ENCODE assay signal across 38 cellular contexts in the genomic region with DNA sequence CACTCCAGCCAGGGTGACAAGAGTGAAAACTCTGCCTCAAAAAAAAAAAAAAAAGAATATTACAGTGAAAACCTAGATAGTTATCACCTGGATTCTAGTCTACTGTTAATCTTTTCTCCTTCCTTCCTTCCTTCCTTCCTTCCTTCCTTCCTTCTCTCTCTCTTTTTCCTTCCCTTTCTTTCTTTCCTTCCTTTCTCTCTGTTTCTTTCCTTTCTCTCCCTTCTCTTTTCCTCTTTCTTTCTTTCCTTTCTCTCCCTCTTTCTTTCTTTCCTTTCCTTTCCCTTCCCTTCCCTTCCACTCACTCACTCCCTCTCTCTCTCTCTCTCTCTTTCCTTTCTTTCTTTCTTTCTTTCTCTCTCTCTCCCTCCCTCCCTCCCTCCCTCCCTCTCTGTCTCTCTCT. TPM values are rescaled to one million over a fixed set of nuclear protein-coding genes. Genes with fewer than 3 reads are reported as not detected.
"Had no signal": no experiment of that assay in that cellular context is flagged by ENCODE, and none has a peak within 500 bp of the region (broad histone marks: within the 10 kb centered on the region; RNA-seq: fewer than 3 reads in every experiment).

No MANE protein-coding gene starts in this region.

- H3K36me3 Mint-ChIP-seq: activated naive CD4-positive, alpha-beta T cell treated with anti-CD3 and anti-CD28 coated beads, Interleukin-2, amount 50 U/mL, for 24 hours; activated naive CD4-positive, alpha-beta T cell treated with anti-CD3 and anti-CD28 coated beads, Interleukin-2, amount 50 U/mL, for 72 hours; activated naive CD8-positive, alpha-beta T cell; brain had no signal

- FAIRE-seq: astrocyte, bronchial epithelial cell had no signal

- H3K9me3 ChIP-seq: adrenal gland, ascending aorta, body of pancreas, breast epithelium had no signal

- H3K27ac ChIP-seq: adrenal gland, ascending aorta, body of pancreas, brain microvascular endothelial cell, breast epithelium, cardiac muscle cell had no signal

- H3K9me3 Mint-ChIP-seq: activated naive CD4-positive, alpha-beta T cell treated with anti-CD3 and anti-CD28 coated beads, Interleukin-2, amount 50 U/mL, for 24 hours; activated T-cell treated with anti-CD3 and anti-CD28 coated beads, Interleukin-2, amount 50 U/mL, for 4 hours; activated T-helper 17 cell treated with anti-CD3 and anti-CD28 coated beads, Interleukin-2, amount 50 U/mL, for 72 hours had no signal

- H3K4me3 ChIP-seq: adrenal gland, ascending aorta, body of pancreas, breast epithelium, cardiac muscle cell had no signal

- H3K27me3 Mint-ChIP-seq: activated naive CD8-positive, alpha-beta T cell; activated T-cell treated with anti-CD3 and anti-CD28 coated beads, Interleukin-2, amount 50 U/mL, for 24 hours; activated T-helper 17 cell treated with anti-CD3 and anti-CD28 coated beads, Interleukin-2, amount 50 U/mL, for 72 hours; brain had no signal

- H3K4me1 ChIP-seq: adrenal gland, ascending aorta, body of pancreas, breast epithelium had no signal

- H3K27me3 ChIP-seq: adrenal gland, ascending aorta, body of pancreas, brain microvascular endothelial cell had no signal

- H3K27ac Mint-ChIP-seq: activated naive CD4-positive, alpha-beta T cell treated with anti-CD3 and anti-CD28 coated beads, Interleukin-2, amount 10 ng/mL, durations not matched to agents 7 days and 5 days; activated naive CD4-positive, alpha-beta T cell treated with anti-CD3 and anti-CD28 coated beads, Interleukin-2, amount 50 U/mL, for 24 hours; activated naive CD4-positive, alpha-beta T cell treated with anti-CD3 and anti-CD28 coated beads, Interleukin-2, amount 50 U/mL, for 72 hours; activated naive CD8-positive, alpha-beta T cell; activated naive CD8-positive, alpha-beta T cell treated with anti-CD3 and anti-CD28 coated beads for 36 hours; activated naive CD8-positive, alpha-beta T cell treated with anti-CD3 and anti-CD28 coated beads, Interleukin-2, amount 10 ng/mL, durations not matched to agents 7 days and 5 days; activated naive CD8-positive, alpha-beta T cell treated with anti-CD3 and anti-CD28 coated beads, Interleukin-2, amount 50 U/mL, for 24 hours; activated T-cell treated with anti-CD3 and anti-CD28 coated beads, Interleukin-2, amount 50 U/mL, for 24 hours; activated T-cell treated with anti-CD3 and anti-CD28 coated beads, Interleukin-2, amount 50 U/mL, for 72 hours; activated T-helper 1 cell treated with anti-CD3 and anti-CD28 coated beads, Interleukin-12 subunit alpha, Interleukin-12 subunit beta, Interleukin-2, Interleukin-4 antibody, amounts not matched to agents 30 ng/mL and 10 ng/mL and 1 ng/mL, durations not matched to agents 14 hours and 24 hours and 36 hours; activated T-helper 17 cell treated with anti-CD3 and anti-CD28 coated beads, Interleukin-2, amount 50 U/mL, for 72 hours; activated T-helper 2 cell treated with anti-CD3 and anti-CD28 coated beads, Interferon-gamma antibody, Interleukin-2, Interleukin-4, amounts not matched to agents 10 μg/mL and 5 μg/mL and 100 μg/mL, durations not matched to agents 14 hours and 24 hours and 36 hours; brain had no signal

- H3K36me3 ChIP-seq: adrenal gland, ascending aorta, brain microvascular endothelial cell, breast epithelium, cardiac muscle cell had no signal

- ATAC-seq: activated naive CD4-positive, alpha-beta T cell treated with anti-CD3 and anti-CD28 coated beads, Interleukin-2, amount 50 U/mL, for 72 hours; activated naive CD8-positive, alpha-beta T cell treated with anti-CD3 and anti-CD28 coated beads, Interleukin-2, amount 50 U/mL, for 24 hours; activated T-cell treated with anti-CD3 and anti-CD28 coated beads, Interleukin-2, amount 50 U/mL, for 4 hours; activated T-cell treated with anti-CD3 and anti-CD28 coated beads, Interleukin-2, amount 50 U/mL, for 72 hours; activated T-helper 17 cell treated with anti-CD3 and anti-CD28 coated beads, Interleukin-2, amount 50 U/mL, for 72 hours; body of pancreas had no signal

- H3K4me3 Mint-ChIP-seq: activated naive CD4-positive, alpha-beta T cell treated with anti-CD3 and anti-CD28 coated beads, Interleukin-2, amount 10 ng/mL, durations not matched to agents 7 days and 5 days; activated naive CD4-positive, alpha-beta T cell treated with anti-CD3 and anti-CD28 coated beads, Interleukin-2, amount 50 U/mL, for 24 hours; activated naive CD8-positive, alpha-beta T cell; activated naive CD8-positive, alpha-beta T cell treated with anti-CD3 and anti-CD28 coated beads for 36 hours; activated naive CD8-positive, alpha-beta T cell treated with anti-CD3 and anti-CD28 coated beads, Interleukin-2, amount 10 ng/mL, durations not matched to agents 7 days and 5 days; activated naive CD8-positive, alpha-beta T cell treated with anti-CD3 and anti-CD28 coated beads, Interleukin-2, amount 50 U/mL, for 24 hours; activated T-cell treated with anti-CD3 and anti-CD28 coated beads, Interleukin-2, amount 50 U/mL, for 24 hours; activated T-cell treated with anti-CD3 and anti-CD28 coated beads, Interleukin-2, amount 50 U/mL, for 4 hours; activated T-cell treated with anti-CD3 and anti-CD28 coated beads, Interleukin-2, amount 50 U/mL, for 72 hours; activated T-helper 1 cell treated with anti-CD3 and anti-CD28 coated beads, Interleukin-12 subunit alpha, Interleukin-12 subunit beta, Interleukin-2, Interleukin-4 antibody, amounts not matched to agents 30 ng/mL and 10 ng/mL and 1 ng/mL, durations not matched to agents 14 hours and 24 hours and 36 hours; activated T-helper 17 cell treated with anti-CD3 and anti-CD28 coated beads, Interleukin-2, amount 50 U/mL, for 72 hours; brain had no signal

- H3K4me1 Mint-ChIP-seq: activated naive CD4-positive, alpha-beta T cell treated with anti-CD3 and anti-CD28 coated beads, Interleukin-2, amount 10 ng/mL, durations not matched to agents 7 days and 5 days; activated naive CD4-positive, alpha-beta T cell treated with anti-CD3 and anti-CD28 coated beads, Interleukin-2, amount 50 U/mL, for 24 hours; activated naive CD8-positive, alpha-beta T cell treated with anti-CD3 and anti-CD28 coated beads for 36 hours; activated naive CD8-positive, alpha-beta T cell treated with anti-CD3 and anti-CD28 coated beads, Interleukin-2, amount 50 U/mL, for 24 hours; activated T-helper 17 cell treated with anti-CD3 and anti-CD28 coated beads, Interleukin-2, amount 50 U/mL, for 72 hours; brain had no signal

- DNase-seq: activated effector memory CD4-positive, alpha-beta T cell treated with anti-CD3 and anti-CD28 coated beads, Interleukin-2, amount 50 U/mL, for 16 hours; activated effector memory CD4-positive, alpha-beta T cell treated with Interleukin-2 at 50 U/mL for 16 hours; activated gamma-delta T cell; activated gamma-delta T cell treated with Interleukin-2 at 50 U/mL for 16 hours; activated naive CD4-positive, alpha-beta T cell; activated naive CD4-positive, alpha-beta T cell treated with anti-CD3 and anti-CD28 coated beads, Interleukin-2, amount 10 ng/mL, durations not matched to agents 7 days and 5 days; activated naive CD4-positive, alpha-beta T cell treated with anti-CD3 and anti-CD28 coated beads, Interleukin-2, amount 50 U/mL, for 16 hours; activated naive CD4-positive, alpha-beta T cell treated with Interleukin-2 at 50 U/mL for 16 hours; activated naive CD8-positive, alpha-beta T cell treated with anti-CD3 and anti-CD28 coated beads for 36 hours; activated naive CD8-positive, alpha-beta T cell treated with anti-CD3 and anti-CD28 coated beads, Interleukin-2, amount 10 ng/mL, durations not matched to agents 7 days and 5 days; activated naive CD8-positive, alpha-beta T cell treated with anti-CD3 and anti-CD28 coated beads, Interleukin-2, amount 50 U/mL, for 24 hours; activated T-cell treated with anti-CD3 and anti-CD28 coated beads, Interleukin-2, amount 50 U/mL, for 1 hour; activated T-cell treated with anti-CD3 and anti-CD28 coated beads, Interleukin-2, amount 50 U/mL, for 24 hours; activated T-cell treated with anti-CD3 and anti-CD28 coated beads, Interleukin-2, amount 50 U/mL, for 4 hours; activated T-cell treated with anti-CD3 and anti-CD28 coated beads, Interleukin-2, amount 50 U/mL, for 48 hours; activated T-cell treated with anti-CD3 and anti-CD28 coated beads, Interleukin-2, amount 50 U/mL, for 72 hours; adrenal gland; amniotic stem cell; amygdala; anterior cingulate cortex; body of pancreas; brain microvascular endothelial cell; caudate nucleus; central memory CD4-positive, alpha-beta T cell; cerebellar nuclear complex had no signal

RNA-seq across cellular contexts. Expression of gene TTYH1, which starts 9.6 kb away (rescaled TPM):
- total RNA-seq: bronchial epithelial cell, cardiac muscle cell, chondrocyte had no signal

RNA-seq across cellular contexts. Expression of gene LAIR1, which starts 40.9 kb away (rescaled TPM):
- total RNA-seq: astrocyte, bronchial epithelial cell, cardiac muscle cell, chondrocyte had no signal
- polyA plus RNA-seq: cardiac muscle cell had no signal

RNA-seq across cellular contexts. Expression of gene LENG9, which starts 58.0 kb away (rescaled TPM):
- polyA plus RNA-seq: cardiac muscle cell had no signal
